Comparison of ENCODE assay signal across 19 cellular contexts in the genomic region with DNA sequence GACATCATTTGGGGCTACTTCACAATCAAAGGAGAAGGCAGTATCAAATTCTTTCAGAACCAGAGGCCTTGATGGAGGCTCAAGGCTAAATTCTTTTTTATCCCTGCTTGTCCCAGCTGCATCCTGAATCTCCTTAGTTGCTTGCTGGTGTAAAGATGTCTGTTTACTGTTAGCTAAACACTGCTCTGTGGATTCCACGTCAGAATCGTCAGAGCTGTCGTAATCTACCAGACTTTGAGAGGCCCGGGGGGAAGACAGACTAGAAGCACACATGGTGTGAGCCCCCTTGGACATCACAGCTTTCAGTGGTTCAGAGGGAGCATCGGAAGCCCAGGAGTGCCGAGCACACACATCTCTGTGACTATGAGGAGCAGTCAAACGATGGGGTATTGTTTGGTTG. TPM values are rescaled to one million over a fixed set of nuclear protein-coding genes. Genes with fewer than 3 reads are reported as not detected.
DNase-seq lines count a peak whose midpoint lies in the region; ATAC-seq and TF ChIP-seq lines count a peak whose summit lies in the region.
"Had no signal": no experiment of that assay in that cellular context is flagged by ENCODE, and none has a peak within 500 bp of the region (broad histone marks: within the 10 kb centered on the region; RNA-seq: fewer than 3 reads in every experiment).

No MANE protein-coding gene starts in this region.

- peaks cover 35% of the 10 kb centered on the region for H3K4me1 Mint-ChIP-seq in T-helper 1 cell treated with Interleukin-12 subunit alpha and Interleukin-12 subunit beta and Interleukin-4 antibody, amounts not matched to agents 30 μg/mL and 1 μg/mL, for 36 hours (ENCODE audit: low read depth)
- H3K4me1 Mint-ChIP-seq in WTC11 (no peaks in the 10 kb centered on the region), immature natural killer cell (no peaks in the 10 kb centered on the region)

- no peaks in the 10 kb centered on the region for H3K9me3 Mint-ChIP-seq in T-helper 1 cell treated with Interleukin-12 subunit alpha and Interleukin-12 subunit beta and Interleukin-4 antibody, amounts not matched to agents 30 μg/mL and 1 μg/mL, for 36 hours
- H3K9me3 Mint-ChIP-seq in WTC11, result no peaks in the 10 kb centered on the region
- no peaks in the 10 kb centered on the region for H3K9me3 Mint-ChIP-seq in immature natural killer cell

- H3K27ac Mint-ChIP-seq in T-helper 1 cell treated with Interleukin-12 subunit alpha and Interleukin-12 subunit beta and Interleukin-4 antibody, amounts not matched to agents 30 μg/mL and 1 μg/mL, for 36 hours, result peak overlapping the region; percentile 53
- 0 out of 2 replicates have a peak overlapping the region, but pooled peaks have one; percentile 20 for H3K27ac Mint-ChIP-seq in WTC11
- H3K27ac Mint-ChIP-seq in immature natural killer cell, result no peak overlapping the region

- DNase-seq in T-helper 1 cell (no peak), AG04450 (ENCODE audit: low read depth, low spot score) (peak; percentile 13), WTC11 (ENCODE audit: low spot score) (no peak), fibroblast of villous mesenchyme (ENCODE audit: low read depth) (peak; percentile 79), NCI-H2196 (lab: John Stamatoyannopoulos, UW; ENCODE audit: unreplicated experiment) (no peak), immature natural killer cell (no peak)
- DNase-seq: H7, MG63, NCI-H1105 treated with DMSO at 0.1 percent for 48 hours, NCI-H1930, NCI-H2171 treated with DMSO at 0.1 percent for 48 hours, NCI-H510A treated with DMSO at 0.1 percent for 48 hours had no signal

- H3K27me3 ChIP-seq in AG04450 (ENCODE audit: control insufficient read depth, insufficient read depth, low read length), result no peaks in the 10 kb centered on the region
- H3K27me3 ChIP-seq: BLaER1 treated with 17β-estradiol and CSF1 and Interleukin-3, amounts not matched to agents 10 nM and 100 nM; MG63 had no signal

- H3K4me3 ChIP-seq in AG04450 (ENCODE audit: low read depth, low read length), result no peak overlapping the region
- no peak overlapping the region for H3K4me3 ChIP-seq in fibroblast of villous mesenchyme (ENCODE audit: low read depth, low read length)
- H3K4me3 ChIP-seq: BLaER1 treated with 17β-estradiol and CSF1 and Interleukin-3, amounts not matched to agents 10 nM and 100 nM; GM12878; MG63 had no signal

- H3K36me3 Mint-ChIP-seq in T-helper 1 cell treated with Interleukin-12 subunit alpha and Interleukin-12 subunit beta and Interleukin-4 antibody, amounts not matched to agents 30 μg/mL and 1 μg/mL, for 36 hours (ENCODE audit: low read depth), result peaks cover 51% of the 10 kb centered on the region
- H3K36me3 Mint-ChIP-seq in WTC11, result peaks cover 14% of the 10 kb centered on the region
- peaks cover 5 to 23% (median 6%) of the 10 kb centered on the region in 3 donors for H3K36me3 Mint-ChIP-seq in immature natural killer cell

- no peaks in the 10 kb centered on the region for H3K27me3 Mint-ChIP-seq in T-helper 1 cell treated with Interleukin-12 subunit alpha and Interleukin-12 subunit beta and Interleukin-4 antibody, amounts not matched to agents 30 μg/mL and 1 μg/mL, for 36 hours (ENCODE audit: low read depth)
- H3K27me3 Mint-ChIP-seq in WTC11 (ENCODE audit: low read depth), result no peaks in the 10 kb centered on the region
- no peaks in the 10 kb centered on the region for H3K27me3 Mint-ChIP-seq in immature natural killer cell (ENCODE audit: low read depth in 3 of 3)

- CTCF ChIA-PET in AG04450 (lab: Charles Lee), result interaction anchor here (1.1 to 2.9 kb wide), 2 partner anchors 219 to 227 kb away, joined by 3 to 18 read pairs; no protein-coding TSS in a partner anchor
- CTCF ChIA-PET in WTC11 (lab: Charles Lee), result no interaction called here

- POLR2A ChIA-PET in AG04450 (lab: Yijun Ruan, JAX) (interaction anchor here (0.6 kb wide), 1 partner anchor 726 kb away, joined by 3 read pairs; a partner anchor contains a TSS), WTC11 (lab: Charles Lee) (interaction anchor here (0.6 kb wide), 1 partner anchor 45 kb away, joined by 3 read pairs; no protein-coding TSS in a partner anchor)

- TF ChIP-seq CTCF in AG04450 (IDR thresholded peaks at IDR 0.05; ENCODE audit: low read depth, low read length) (no peak), WTC11 (IDR thresholded peaks at IDR 0.05) (no peak), fibroblast of villous mesenchyme (IDR thresholded peaks at IDR 0.05; ENCODE audit: insufficient read depth, low read depth, low read length) (no peak)

- no peak overlapping the region for H3K4me3 Mint-ChIP-seq in T-helper 1 cell treated with Interleukin-12 subunit alpha and Interleukin-12 subunit beta and Interleukin-4 antibody, amounts not matched to agents 30 μg/mL and 1 μg/mL, for 36 hours
- H3K4me3 Mint-ChIP-seq in WTC11 (no peak overlapping the region), immature natural killer cell (no peak overlapping the region)

- H3K27ac ChIP-seq in AG04450 (ENCODE audit: low read depth, low read length), result no peak overlapping the region
- H3K27ac ChIP-seq: 22Rv1; BLaER1 treated with 17β-estradiol and CSF1 and Interleukin-3, amounts not matched to agents 10 nM and 100 nM; KMS-11 had no signal

- H3K9me3 ChIP-seq in AG04450 (ENCODE audit: control insufficient read depth, insufficient read depth, low read length), result no peaks in the 10 kb centered on the region
- H3K9me3 ChIP-seq: BLaER1 treated with 17β-estradiol and CSF1 and Interleukin-3, amounts not matched to agents 10 nM and 100 nM; MG63 had no signal

- ATAC-seq in WTC11 (no peak), GM21825 (IDR thresholded peaks at IDR 0.05; ENCODE audit: unreplicated experiment) (no peak)
- ATAC-seq: GM12878 had no signal

TF ChIP-seq in WTC11, 78 proteins besides CTCF, POLR2A, EP300 and RAD21:
- no peak for TF ChIP-seq GABPB1 (CRISPR knock-in tag; IDR thresholded peaks at IDR 0.05)
- no peak for TF ChIP-seq NR3C1 (CRISPR knock-in tag; conservative IDR thresholded peaks at IDR 0.05; ENCODE audit: low read depth)
- no peak for TF ChIP-seq EMX1 (CRISPR knock-in tag; IDR thresholded peaks at IDR 0.05)
- no peak for TF ChIP-seq CREM (CRISPR knock-in tag; IDR thresholded peaks at IDR 0.05)
- no peak for TF ChIP-seq PRRX2 (CRISPR knock-in tag; IDR thresholded peaks at IDR 0.05)
- TF ChIP-seq, protein P1, sequence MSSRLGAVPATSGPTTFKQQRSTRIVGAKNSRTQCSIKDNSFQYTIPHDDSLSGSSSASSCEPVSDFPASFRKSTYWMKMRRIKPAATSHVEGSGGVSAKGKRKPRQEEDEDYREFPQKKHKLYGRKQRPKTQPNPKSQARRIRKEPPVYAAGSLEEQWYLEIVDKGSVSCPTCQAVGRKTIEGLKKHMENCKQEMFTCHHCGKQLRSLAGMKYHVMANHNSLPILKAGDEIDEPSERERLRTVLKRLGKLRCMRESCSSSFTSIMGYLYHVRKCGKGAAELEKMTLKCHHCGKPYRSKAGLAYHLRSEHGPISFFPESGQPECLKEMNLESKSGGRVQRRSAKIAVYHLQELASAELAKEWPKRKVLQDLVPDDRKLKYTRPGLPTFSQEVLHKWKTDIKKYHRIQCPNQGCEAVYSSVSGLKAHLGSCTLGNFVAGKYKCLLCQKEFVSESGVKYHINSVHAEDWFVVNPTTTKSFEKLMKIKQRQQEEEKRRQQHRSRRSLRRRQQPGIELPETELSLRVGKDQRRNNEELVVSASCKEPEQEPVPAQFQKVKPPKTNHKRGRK (CRISPR knock-in tag; IDR thresholded peaks at IDR 0.05; ENCODE audit: borderline replicate concordance), result no peak
- no peak for TF ChIP-seq ZBTB21 (CRISPR knock-in tag; IDR thresholded peaks at IDR 0.05; ENCODE audit: borderline replicate concordance)
- TF ChIP-seq, protein P2, sequence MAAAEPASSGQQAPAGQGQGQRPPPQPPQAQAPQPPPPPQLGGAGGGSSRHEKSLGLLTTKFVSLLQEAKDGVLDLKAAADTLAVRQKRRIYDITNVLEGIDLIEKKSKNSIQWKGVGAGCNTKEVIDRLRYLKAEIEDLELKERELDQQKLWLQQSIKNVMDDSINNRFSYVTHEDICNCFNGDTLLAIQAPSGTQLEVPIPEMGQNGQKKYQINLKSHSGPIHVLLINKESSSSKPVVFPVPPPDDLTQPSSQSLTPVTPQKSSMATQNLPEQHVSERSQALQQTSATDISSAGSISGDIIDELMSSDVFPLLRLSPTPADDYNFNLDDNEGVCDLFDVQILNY (CRISPR knock-in tag; IDR thresholded peaks at IDR 0.05), result no peak
- TF ChIP-seq, protein P3, sequence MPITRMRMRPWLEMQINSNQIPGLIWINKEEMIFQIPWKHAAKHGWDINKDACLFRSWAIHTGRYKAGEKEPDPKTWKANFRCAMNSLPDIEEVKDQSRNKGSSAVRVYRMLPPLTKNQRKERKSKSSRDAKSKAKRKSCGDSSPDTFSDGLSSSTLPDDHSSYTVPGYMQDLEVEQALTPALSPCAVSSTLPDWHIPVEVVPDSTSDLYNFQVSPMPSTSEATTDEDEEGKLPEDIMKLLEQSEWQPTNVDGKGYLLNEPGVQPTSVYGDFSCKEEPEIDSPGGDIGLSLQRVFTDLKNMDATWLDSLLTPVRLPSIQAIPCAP (CRISPR knock-in tag; IDR thresholded peaks at IDR 0.05), result no peak
- no peak for TF ChIP-seq TCF7 (CRISPR knock-in tag; IDR thresholded peaks at IDR 0.05; ENCODE audit: low read depth)
- no peak for TF ChIP-seq MYBL2 (CRISPR knock-in tag; IDR thresholded peaks at IDR 0.05)
- TF ChIP-seq CREB1 (CRISPR knock-in tag; IDR thresholded peaks at IDR 0.05), result no peak
- TF ChIP-seq KAT7 (CRISPR knock-in tag; IDR thresholded peaks at IDR 0.05; ENCODE audit: borderline replicate concordance), result no peak

RNA-seq across cellular contexts. Expression of a gene that starts 32.6 kb away (rescaled TPM):
- polyA plus RNA-seq in AG04450 (2011; rRNA removed), result 8.1 and 12.6 TPM in 2 replicates
- polyA minus RNA-seq in AG04450 (2011; rRNA and poly(A)+ RNA removed), result 7.2 and 11.9 TPM in 2 replicates
- 6.2 to 10.4 TPM (median 9.1 TPM) in 3 replicates for total RNA-seq in WTC11 (2021)
- 11.9 and 14.7 TPM in 2 replicates for total RNA-seq in fibroblast of villous mesenchyme
- polyA plus RNA-seq in immature natural killer cell, result 10 to 100 TPM; 22.7 to 28.8 (median 27.9) TPM

RNA-seq across cellular contexts. Expression of a gene that starts 33.0 kb away (rescaled TPM):
- 12.2 and 13.4 TPM in 2 replicates for polyA plus RNA-seq in AG04450 (2011; rRNA removed)
- polyA minus RNA-seq in AG04450 (2011; rRNA and poly(A)+ RNA removed), result 25.0 and 29.5 TPM in 2 replicates
- total RNA-seq in WTC11 (2021), result 11.5 to 13.4 TPM (median 12.9 TPM) in 3 replicates
- total RNA-seq in fibroblast of villous mesenchyme, result 13.8 and 16.1 TPM in 2 replicates
- 1 to 10 TPM; 8.2 to 9.9 (median 8.8) TPM for polyA plus RNA-seq in immature natural killer cell

RNA-seq across cellular contexts. Expression of a gene that starts 40.7 kb away (rescaled TPM):
- polyA plus RNA-seq in AG04450 (2011; rRNA removed) (not detected in 2 replicates), immature natural killer cell (under 1 TPM in 1 of 3 donors, not detected in 2; 0.09 TPM)
- not detected in 2 replicates for polyA minus RNA-seq in AG04450 (2011; rRNA and poly(A)+ RNA removed)
- total RNA-seq in WTC11 (2021) (0.74 to 1.5 TPM (median 0.94 TPM) in 3 replicates), fibroblast of villous mesenchyme (not detected in 2 replicates)
- total RNA-seq: G401, GM12878 had no signal
- polyA plus RNA-seq: GM12878 had no signal

Comparison
In these comparisons a context has a peak if more than half of its experiments do, and no peak if none do; other contexts are left out.
1. H3K27ac Mint-ChIP-seq: peak in T-helper 1 cell treated with Interleukin-12 subunit alpha and Interleukin-12 subunit beta and Interleukin-4 antibody, amounts not matched to agents 30 μg/mL and 1 μg/mL, for 36 hours (single experiment) and WTC11 (single experiment); none in immature natural killer cell (0 of 6).
2. DNase-seq: peak in AG04450 (single experiment) and fibroblast of villous mesenchyme (single experiment); none in T-helper 1 cell (0 of 5), WTC11 (single experiment), NCI-H2196 (single experiment) and immature natural killer cell (0 of 3).